In the genomic region with DNA sequence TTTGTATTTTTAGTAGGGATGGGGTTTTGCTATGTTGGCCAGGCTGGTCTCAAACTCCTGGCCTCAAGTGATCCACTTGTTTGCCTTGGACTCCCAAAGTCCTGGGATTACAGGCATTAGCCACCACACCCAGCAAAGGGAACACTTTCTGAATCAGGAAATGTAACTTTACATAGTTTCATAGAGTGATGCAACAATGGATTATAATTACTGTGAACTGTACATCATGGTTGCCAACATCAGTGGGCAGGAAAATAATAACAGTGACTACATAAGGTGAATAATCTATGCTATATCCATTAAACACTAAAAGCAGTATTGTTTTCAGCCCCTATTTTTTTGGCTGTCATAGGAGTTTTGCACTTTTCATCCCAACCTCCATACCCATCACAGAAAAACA, we compare ENCODE assay signal across 33 cellular contexts. TPM values are rescaled to one million over a fixed set of nuclear protein-coding genes. Genes with fewer than 3 reads are reported as not detected.
DNase-seq lines count a peak whose midpoint lies in the region; ATAC-seq, FAIRE-seq and TF ChIP-seq lines count a peak whose summit lies in the region.
"Had no signal": no experiment of that assay in that cellular context is flagged by ENCODE, and none has a peak within 500 bp of the region (broad histone marks: within the 10 kb centered on the region; RNA-seq: fewer than 3 reads in every experiment).

No MANE protein-coding gene starts in this region.

- intact Hi-C loops in activated CD8-positive, alpha-beta T cell treated with anti-CD3 and anti-CD28 coated beads for 36 hours (cut with micrococcal nuclease), result no loop called here
- intact Hi-C loops in pancreas (cut with DNase I), result no loop called here

- H3K36me3 ChIP-seq in RWPE2 (ENCODE audit: low read depth), result no peaks in the 10 kb centered on the region
- no peaks in the 10 kb centered on the region for H3K36me3 ChIP-seq in pancreas
- H3K36me3 ChIP-seq: brain microvascular endothelial cell, tibial artery had no signal

- peak; percentile 55 for ATAC-seq in stimulated activated naive CD8-positive, alpha-beta T cell treated with anti-CD3 and anti-CD28 coated beads, Interleukin-15, amount 100 ng/mL, for 72 hours
- no peak for ATAC-seq in stimulated activated naive CD8-positive, alpha-beta T cell treated with anti-CD3 and anti-CD28 coated beads, Interleukin-15, Interleukin-2, amounts not matched to agents 100 U/mL and 50 U/mL, for 24 hours
- ATAC-seq in RWPE2 (ENCODE audit: low read depth) (peak; percentile 51), GM21737 (IDR thresholded peaks at IDR 0.05; ENCODE audit: unreplicated experiment) (no peak), HG03571 (IDR thresholded peaks at IDR 0.05; ENCODE audit: unreplicated experiment) (no peak), pancreas (no peak)
- no peak for ATAC-seq in activated CD8-positive, alpha-beta T cell treated with anti-CD3 and anti-CD28 coated beads for 36 hours
- ATAC-seq: left ventricle myocardium superior; naive thymus-derived CD4-positive, alpha-beta T cell; psoas muscle; WTC11 had no signal

- TF ChIP-seq CTCF in RWPE2 (IDR thresholded peaks at IDR 0.05; ENCODE audit: poor library complexity, severe bottlenecking) (no peak), fibroblast of mammary gland (conservative IDR thresholded peaks at IDR 0.05; ENCODE audit: control insufficient read depth, insufficient read depth, low read depth, low read length) (no peak), pancreas (IDR thresholded peaks at IDR 0.05) (no peak)
- no peak for TF ChIP-seq CTCF in activated CD8-positive, alpha-beta T cell treated with anti-CD3 and anti-CD28 coated beads for 36 hours (IDR thresholded peaks at IDR 0.05)

- H3K4me1 ChIP-seq in RWPE2 (ENCODE audit: insufficient read depth, poor library complexity, severe bottlenecking), result no peaks in the 10 kb centered on the region
- H3K4me1 ChIP-seq in pancreas, result no peaks in the 10 kb centered on the region

- H3K9me3 Mint-ChIP-seq in stimulated activated naive CD8-positive, alpha-beta T cell treated with anti-CD3 and anti-CD28 coated beads, Interleukin-15, amount 100 ng/mL, for 72 hours, result peaks cover 0 to 5% of the 10 kb centered on the region in 2 donors
- H3K9me3 Mint-ChIP-seq in activated CD8-positive, alpha-beta T cell treated with anti-CD3 and anti-CD28 coated beads for 36 hours, result no peaks in the 10 kb centered on the region
- H3K9me3 Mint-ChIP-seq: activated naive CD4-positive, alpha-beta T cell treated with anti-CD3 and anti-CD28 coated beads, Interleukin-2, amount 10 ng/mL, durations not matched to agents 7 days and 5 days; naive thymus-derived CD4-positive, alpha-beta T cell; WTC11 had no signal

- peaks cover 10% of the 10 kb centered on the region for H3K27me3 Mint-ChIP-seq in stimulated activated naive CD8-positive, alpha-beta T cell treated with anti-CD3 and anti-CD28 coated beads, Interleukin-15, amount 100 ng/mL, for 72 hours
- H3K27me3 Mint-ChIP-seq in activated CD8-positive, alpha-beta T cell treated with anti-CD3 and anti-CD28 coated beads for 36 hours, result peaks cover 2% of the 10 kb centered on the region

- no peaks in the 10 kb centered on the region for H3K36me3 Mint-ChIP-seq in activated CD8-positive, alpha-beta T cell treated with anti-CD3 and anti-CD28 coated beads for 36 hours (ENCODE audit: low read depth)
- H3K36me3 Mint-ChIP-seq: WTC11 had no signal

- CTCF ChIA-PET in activated CD8-positive, alpha-beta T cell treated with anti-CD3 and anti-CD28 coated beads for 36 hours (lab: Charles Lee), result interaction anchor here (0.7 kb wide), 1 partner anchor 78 kb away, joined by 3 read pairs; no protein-coding TSS in a partner anchor

- peaks cover 16% of the 10 kb centered on the region for H3K4me1 Mint-ChIP-seq in stimulated activated naive CD8-positive, alpha-beta T cell treated with anti-CD3 and anti-CD28 coated beads, Interleukin-15, amount 100 ng/mL, for 72 hours
- peaks cover 3% of the 10 kb centered on the region for H3K4me1 Mint-ChIP-seq in activated CD8-positive, alpha-beta T cell treated with anti-CD3 and anti-CD28 coated beads for 36 hours (ENCODE audit: low read depth)
- H3K4me1 Mint-ChIP-seq: WTC11 had no signal

- H3K4me3 Mint-ChIP-seq in stimulated activated naive CD8-positive, alpha-beta T cell treated with anti-CD3 and anti-CD28 coated beads, Interleukin-15, amount 100 ng/mL, for 72 hours, result no peak overlapping the region
- H3K4me3 Mint-ChIP-seq in activated CD8-positive, alpha-beta T cell treated with anti-CD3 and anti-CD28 coated beads for 36 hours, result no peak overlapping the region
- H3K4me3 Mint-ChIP-seq: activated naive CD4-positive, alpha-beta T cell treated with anti-CD3 and anti-CD28 coated beads, Interleukin-2, amount 10 ng/mL, durations not matched to agents 7 days and 5 days; naive thymus-derived CD4-positive, alpha-beta T cell; WTC11 had no signal

- H3K27ac Mint-ChIP-seq in stimulated activated naive CD8-positive, alpha-beta T cell treated with anti-CD3 and anti-CD28 coated beads, Interleukin-15, amount 100 ng/mL, for 72 hours, result peak overlapping the region; percentile 43 to 88
- H3K27ac Mint-ChIP-seq in activated CD8-positive, alpha-beta T cell treated with anti-CD3 and anti-CD28 coated beads for 36 hours, result no peak overlapping the region
- H3K27ac Mint-ChIP-seq: activated naive CD4-positive, alpha-beta T cell treated with anti-CD3 and anti-CD28 coated beads, Interleukin-2, amount 10 ng/mL, durations not matched to agents 7 days and 5 days; naive thymus-derived CD4-positive, alpha-beta T cell; WTC11 had no signal

- H3K27me3 ChIP-seq in RWPE2 (ENCODE audit: insufficient read depth, poor library complexity, severe bottlenecking) (no peaks in the 10 kb centered on the region), pancreas (no peaks in the 10 kb centered on the region)
- H3K27me3 ChIP-seq: brain microvascular endothelial cell, tibial artery had no signal

- no peak for DNase-seq in stimulated activated naive CD8-positive, alpha-beta T cell treated with anti-CD3 and anti-CD28 coated beads, Interleukin-15, amount 100 ng/mL, for 72 hours
- no peak for DNase-seq in stimulated activated naive CD8-positive, alpha-beta T cell treated with anti-CD3 and anti-CD28 coated beads, Interleukin-15, Interleukin-2, amounts not matched to agents 100 U/mL and 50 U/mL, for 24 hours
- no peak for DNase-seq in RWPE2 (ENCODE audit: low spot score)
- DNase-seq in fibroblast of mammary gland (ENCODE audit: low read depth), result peak; percentile 18
- DNase-seq in activated CD8-positive, alpha-beta T cell treated with anti-CD3 and anti-CD28 coated beads for 36 hours, result no peak
- DNase-seq in pancreas, result no peak
- DNase-seq: activated CD4-positive, alpha-beta T cell treated with anti-CD3 and anti-CD28 coated beads, Interleukin-2, amount 50 U/mL, for 4 hours; activated CD8-positive, alpha-beta memory T cell treated with anti-CD3 and anti-CD28 coated beads, Interleukin-2, amount 50 U/mL, for 48 hours; activated naive CD4-positive, alpha-beta T cell treated with anti-CD3 and anti-CD28 coated beads, Interleukin-2, amount 10 ng/mL, durations not matched to agents 7 days and 5 days; amniotic stem cell; brain microvascular endothelial cell; DMS79; effector CD8-positive, alpha-beta T cell; erythroblast; Kasumi-1; left ventricle myocardium superior; naive thymus-derived CD4-positive, alpha-beta T cell; NCI-H1048; NCI-H1694; NCI-H446 treated with DMSO at 0.1 percent for 48 hours; NCI-H82; nucleus accumbens; psoas muscle; SHP77 treated with DMSO at 0.1 percent for 48 hours; T-helper 9 cell; tibial artery had no signal

- FAIRE-seq in pancreas (lab: Jason Lieb, UNC), result no peak
- FAIRE-seq: colon, keratinocyte had no signal

- H3K9me3 ChIP-seq in RWPE2 (ENCODE audit: severe bottlenecking) (no peaks in the 10 kb centered on the region), pancreas (no peaks in the 10 kb centered on the region)
- H3K9me3 ChIP-seq: psoas muscle, tibial artery had no signal

- no peak overlapping the region for H3K4me3 ChIP-seq in RWPE2 (ENCODE audit: severe bottlenecking)
- no peak overlapping the region for H3K4me3 ChIP-seq in fibroblast of mammary gland (ENCODE audit: control insufficient read depth, low read depth, low read length)
- H3K4me3 ChIP-seq in pancreas, result no peak overlapping the region
- H3K4me3 ChIP-seq: psoas muscle, tibial artery had no signal

- POLR2A ChIA-PET in activated CD8-positive, alpha-beta T cell treated with anti-CD3 and anti-CD28 coated beads for 36 hours (lab: Charles Lee), result interaction anchor here (0.6 kb wide), 1 partner anchor 985 kb away, joined by 4 read pairs; no protein-coding TSS in a partner anchor

- H3K27ac ChIP-seq in RWPE2 (ENCODE audit: poor library complexity, severe bottlenecking) (no peak overlapping the region), pancreas (no peak overlapping the region)
- H3K27ac ChIP-seq: brain microvascular endothelial cell, C4-2B, HL-60, psoas muscle, tibial artery had no signal

RNA-seq across cellular contexts. Expression of gene KPNA1, which starts 5.0 kb away (rescaled TPM):
- 10 to 100 TPM; 46.6 to 47.4 TPM for total RNA-seq in activated CD8-positive, alpha-beta T cell treated with anti-CD3 and anti-CD28 coated beads for 36 hours
- total RNA-seq in pancreas, result 10 to 100 TPM; 19.7 to 35.1 (median 25.9) TPM
- polyA plus RNA-seq in pancreas, result 10 to 100 TPM in 1 of 2 donors, 1 to 10 TPM in 1; 5.7 to 12.6 TPM

RNA-seq across cellular contexts. Expression of gene PARP9, which starts 44.4 kb away (rescaled TPM):
- total RNA-seq in activated CD8-positive, alpha-beta T cell treated with anti-CD3 and anti-CD28 coated beads for 36 hours, result 10 to 100 TPM; 17.8 to 18.5 TPM
- 10 to 100 TPM in 5 of 6 donors, 1 to 10 TPM in 1; 8.6 to 22.7 (median 13.3) TPM for total RNA-seq in pancreas
- polyA plus RNA-seq in pancreas, result 10 to 100 TPM; 18.1 to 33.2 TPM

RNA-seq across cellular contexts. Expression of gene DTX3L, which starts 44.4 kb away (rescaled TPM):
- total RNA-seq in activated CD8-positive, alpha-beta T cell treated with anti-CD3 and anti-CD28 coated beads for 36 hours, result 10 to 100 TPM; 22.1 to 25.9 TPM
- total RNA-seq in pancreas, result 10 to 100 TPM; 15.3 to 36.6 (median 21.1) TPM
- polyA plus RNA-seq in pancreas, result 1 to 10 TPM; 7.4 to 8.3 TPM

RNA-seq across cellular contexts. Expression of gene PARP15, which starts 57.8 kb away (rescaled TPM):
- total RNA-seq in activated CD8-positive, alpha-beta T cell treated with anti-CD3 and anti-CD28 coated beads for 36 hours, result 10 to 100 TPM; 13.3 to 14.0 TPM
- under 1 TPM; 0.14 to 0.78 (median 0.45) TPM for total RNA-seq in pancreas
- polyA plus RNA-seq in pancreas, result under 1 TPM; 0.76 to 0.80 TPM

Comparison
In these comparisons a context has a peak if more than half of its experiments do, and no peak if none do; other contexts are left out.
1. ATAC-seq: peak in stimulated activated naive CD8-positive, alpha-beta T cell treated with anti-CD3 and anti-CD28 coated beads, Interleukin-15, amount 100 ng/mL, for 72 hours (single experiment) and RWPE2 (single experiment); none in stimulated activated naive CD8-positive, alpha-beta T cell treated with anti-CD3 and anti-CD28 coated beads, Interleukin-15, Interleukin-2, amounts not matched to agents 100 U/mL and 50 U/mL, for 24 hours (single experiment), GM21737 (single experiment), HG03571 (single experiment), activated CD8-positive, alpha-beta T cell treated with anti-CD3 and anti-CD28 coated beads for 36 hours (single experiment) and pancreas (0 of 4).